21 cellular contexts compared by ENCODE assay signal in genomic region chr2:24237313-24237712, GRCh38.
DNase-seq lines count a peak whose midpoint lies in the region; ATAC-seq and TF ChIP-seq lines count a peak whose summit lies in the region.
"Had no signal": no experiment of that assay in that cellular context is flagged by ENCODE, and none has a peak within 500 bp of the region (broad histone marks: within the 10 kb centered on the region; RNA-seq: fewer than 3 reads in every experiment).

No MANE protein-coding gene starts in this region.

- no peaks in the 10 kb centered on the region for H3K9me3 Mint-ChIP-seq in WTC11

- H3K27ac Mint-ChIP-seq in WTC11, result no peak overlapping the region

- H3K36me3 Mint-ChIP-seq in WTC11, result no peaks in the 10 kb centered on the region

- DNase-seq in NCI-H82 (lab: John Stamatoyannopoulos, UW) (peak; percentile 11), NCI-H82 treated with DMSO at 0.1 percent for 48 hours (lab: John Stamatoyannopoulos, UW; ENCODE audit: unreplicated experiment) (no peak), GM10248 (ENCODE audit: extremely low spot score) (no peak), OCI-LY7 (ENCODE audit: low spot score) (peak; percentile 10), left lobe of liver (ENCODE audit: low spot score) (no peak), activated T-cell treated with anti-CD3 and anti-CD28 coated beads for 4 hours (no peak), WTC11 (ENCODE audit: low spot score) (no peak), nucleus accumbens (lab: John Stamatoyannopoulos, UW) (no peak)
- DNase-seq: BE2C, DND-41, GOT3, IMR-90, MV-4-11, NCI-H1694, NCI-H2081 treated with DMSO at 0.1 percent for 48 hours, NCI-H446, NCI-H526 treated with DMSO at 0.1 percent for 48 hours, PC-9, RPMI8226, SW 1271 had no signal

- no peak overlapping the region for H3K4me2 ChIP-seq in OCI-LY7 (ENCODE audit: low read length)
- H3K4me2 ChIP-seq: PC-9 had no signal

- TF ChIP-seq CTCF in GM10248 (IDR thresholded peaks at IDR 0.05; ENCODE audit: control extremely low read depth, extremely low read depth, low read depth, missing control alignments) (peak; percentile 3), OCI-LY7 (conservative IDR thresholded peaks at IDR 0.05; ENCODE audit: low read length) (no peak; the same call in 1 of the 2 replicates), WTC11 (IDR thresholded peaks at IDR 0.05) (no peak)

- H3K4me3 ChIP-seq in OCI-LY7 (ENCODE audit: low read depth, low read length, poor library complexity, severe bottlenecking), result no peak overlapping the region
- H3K4me3 ChIP-seq: PC-9 had no signal

- H3K4me1 Mint-ChIP-seq in WTC11, result peaks cover 6% of the 10 kb centered on the region

- H4K20me1 ChIP-seq in OCI-LY7 (ENCODE audit: insufficient read depth, low read length), result no peaks in the 10 kb centered on the region

- CTCF ChIA-PET in GM10248 (lab: Yijun Ruan, JAX) (no interaction called here), OCI-LY7 (lab: Charles Lee; ENCODE audit: unreplicated experiment) (no interaction called here), WTC11 (lab: Charles Lee) (no interaction called here)

- no peaks in the 10 kb centered on the region for H3K36me3 ChIP-seq in OCI-LY7 (ENCODE audit: insufficient read depth, low read length)
- H3K36me3 ChIP-seq: BE2C had no signal

- POLR2A ChIA-PET in GM10248 (lab: Yijun Ruan, JAX) (no interaction called here), OCI-LY7 (lab: Charles Lee) (no interaction called here), WTC11 (lab: Charles Lee) (no interaction called here)

- no peaks in the 10 kb centered on the region for H3K4me1 ChIP-seq in OCI-LY7 (ENCODE audit: insufficient read depth, low read length, poor library complexity, severe bottlenecking)

- no peaks in the 10 kb centered on the region for H3K9me3 ChIP-seq in OCI-LY7 (ENCODE audit: low read length)
- H3K9me3 ChIP-seq: BE2C had no signal

- BruUV-seq in OCI-LY7 (replicated peaks; lab: Mats Ljungman, UMichigan), result no TSS peak

- H3K9me2 ChIP-seq in OCI-LY7 (ENCODE audit: insufficient read depth, low read length), result no peaks in the 10 kb centered on the region

- intact Hi-C loops in OCI-LY7 (cut with micrococcal nuclease; ENCODE audit: unreplicated experiment), result no loop called here

- no peaks in the 10 kb centered on the region for H3K27me3 Mint-ChIP-seq in WTC11 (ENCODE audit: low read depth)

- no peak overlapping the region for H3K4me3 Mint-ChIP-seq in WTC11

- ATAC-seq in left lobe of liver (peak; percentile 46), WTC11 (no peak)
- ATAC-seq: HCT116 had no signal

- H2AFZ ChIP-seq in OCI-LY7 (ENCODE audit: low read length), result no peak overlapping the region
- H2AFZ ChIP-seq: PC-9 had no signal

- no peaks in the 10 kb centered on the region for H3K79me2 ChIP-seq in OCI-LY7 (ENCODE audit: insufficient read depth, low read depth, low read length)

- no peak overlapping the region for H3K27ac ChIP-seq in OCI-LY7 (ENCODE audit: low read depth, low read length, poor library complexity, severe bottlenecking)
- H3K27ac ChIP-seq: PC-9 had no signal

TF ChIP-seq in WTC11, 78 proteins besides CTCF, POLR2A, EP300 and RAD21:
- TF ChIP-seq IRF2 (CRISPR knock-in tag; IDR thresholded peaks at IDR 0.05; ENCODE audit: borderline replicate concordance, low read depth) (no peak), SMAD3 (CRISPR knock-in tag; IDR thresholded peaks at IDR 0.05; ENCODE audit: borderline replicate concordance) (no peak)

Comparison
In these comparisons a context has a peak if more than half of its experiments do, and no peak if none do; other contexts are left out.
1. DNase-seq: peak in NCI-H82 (single experiment) and OCI-LY7 (single experiment); none in NCI-H82 treated with DMSO at 0.1 percent for 48 hours (single experiment), GM10248 (single experiment), left lobe of liver (single experiment), activated T-cell treated with anti-CD3 and anti-CD28 coated beads for 4 hours (single experiment), WTC11 (single experiment) and nucleus accumbens (0 of 56).